In genomic region chr5:41827792-41828191, GRCh38 we compare ENCODE assay signal across 20 cellular contexts.
"Had no signal": no experiment of that assay in that cellular context is flagged by ENCODE, and none has a peak within 500 bp of the region (broad histone marks: within the 10 kb centered on the region; RNA-seq: fewer than 3 reads in every experiment).

No MANE protein-coding gene starts in this region.

- ATAC-seq: K562 had no signal

- DNase-seq: Kasumi-1, MM.1S, NCI-H1092 treated with DMSO at 0.1 percent for 48 hours, NCI-H1436, NCI-H187, NCI-H2029, NCI-H2081 treated with DMSO at 0.1 percent for 48 hours, NCI-H2171, NCI-H226, NCI-H446, NCI-H510A, NCI-H524 treated with DMSO at 0.1 percent for 48 hours, NCI-H69, NCI-H774, Right ventricle myocardium superior, RPMI8226, SIG-M5 had no signal

- H3K27me3 Mint-ChIP-seq: IgD-negative memory B cell had no signal

- H3K9me3 ChIP-seq: SJSA1 had no signal

- H3K9me3 Mint-ChIP-seq: IgD-negative memory B cell had no signal

- H3K4me3 Mint-ChIP-seq: IgD-negative memory B cell had no signal

- H3K27ac Mint-ChIP-seq: IgD-negative memory B cell had no signal
